In genomic region chr6:91303326-91303725, GRCh38 we compare ENCODE assay signal across 32 cellular contexts.
"Had no signal": no experiment of that assay in that cellular context is flagged by ENCODE, and none has a peak within 500 bp of the region (broad histone marks: within the 10 kb centered on the region; RNA-seq: fewer than 3 reads in every experiment).

No MANE protein-coding gene starts in this region.

- H3K27me3 ChIP-seq: adrenal gland, body of pancreas, brain microvascular endothelial cell, breast epithelium had no signal

- H3K9me3 ChIP-seq: adrenal gland, body of pancreas, breast epithelium had no signal

- H3K27ac ChIP-seq: adrenal gland, body of pancreas, brain microvascular endothelial cell, breast epithelium, WERI-Rb-1 had no signal

- H3K4me3 ChIP-seq: adrenal gland, body of pancreas, breast epithelium had no signal

- H3K4me1 ChIP-seq: adrenal gland, body of pancreas, breast epithelium had no signal

- ATAC-seq: activated CD4-positive, CD25-positive, alpha-beta regulatory T cell treated with anti-CD3 and anti-CD28 coated beads, Interleukin-2, amount 50 U/mL, for 24 hours; activated CD8-positive, alpha-beta T cell treated with anti-CD3 and anti-CD28 coated beads for 36 hours; activated naive CD4-positive, alpha-beta T cell treated with anti-CD3 and anti-CD28 coated beads, Interleukin-2, amount 50 U/mL, for 72 hours; activated T-cell treated with anti-CD3 and anti-CD28 coated beads, Interleukin-2, amount 50 U/mL, for 4 hours; activated T-cell treated with anti-CD3 and anti-CD28 coated beads, Interleukin-2, amount 50 U/mL, for 72 hours; activated T-helper 17 cell treated with anti-CD3 and anti-CD28 coated beads, Interleukin-2, amount 50 U/mL, for 72 hours; body of pancreas; WTC11 had no signal

- H3K36me3 ChIP-seq: adrenal gland, brain microvascular endothelial cell, breast epithelium, WERI-Rb-1 had no signal

- DNase-seq: activated CD4-positive, alpha-beta memory T cell treated with anti-CD3 and anti-CD28 coated beads for 36 hours; activated CD4-positive, alpha-beta T cell treated with anti-CD3 and anti-CD28 coated beads for 4 hours; activated CD4-positive, alpha-beta T cell treated with anti-CD3 and anti-CD28 coated beads, Interleukin-2, amount 10 ng/mL, durations not matched to agents 24 days and 14 days; activated CD4-positive, alpha-beta T cell treated with anti-CD3 and anti-CD28 coated beads, Interleukin-2, amount 50 U/mL, for 1 hour; activated CD4-positive, alpha-beta T cell treated with anti-CD3 and anti-CD28 coated beads, Interleukin-2, amount 50 U/mL, for 4 hours; activated CD4-positive, CD25-positive, alpha-beta regulatory T cell; activated CD8-positive, alpha-beta memory T cell treated with anti-CD3 and anti-CD28 coated beads, Interleukin-2, amount 50 U/mL, for 4 hours; activated CD8-positive, alpha-beta T cell treated with anti-CD3 and anti-CD28 coated beads for 36 hours; activated effector memory CD4-positive, alpha-beta T cell treated with anti-CD3 and anti-CD28 coated beads, Interleukin-2, amount 50 U/mL, for 16 hours; activated gamma-delta T cell treated with Interleukin-2 at 50 U/mL for 16 hours; activated naive CD4-positive, alpha-beta T cell; activated naive CD4-positive, alpha-beta T cell treated with anti-CD3 and anti-CD28 coated beads for 36 hours; activated naive CD4-positive, alpha-beta T cell treated with anti-CD3 and anti-CD28 coated beads, Interleukin-2, amount 50 U/mL, for 16 hours; activated naive CD8-positive, alpha-beta T cell treated with anti-CD3 and anti-CD28 coated beads for 36 hours; activated T-cell treated with anti-CD3 and anti-CD28 coated beads for 4 hours; activated T-cell treated with anti-CD3 and anti-CD28 coated beads, Interleukin-2, amount 50 U/mL, for 1 hour; activated T-cell treated with anti-CD3 and anti-CD28 coated beads, Interleukin-2, amount 50 U/mL, for 4 hours; activated T-cell treated with anti-CD3 and anti-CD28 coated beads, Interleukin-2, amount 50 U/mL, for 72 hours; adrenal gland; amniotic stem cell; body of pancreas; brain microvascular endothelial cell; central memory CD4-positive, alpha-beta T cell; SW 1271; T-helper 2 cell; T-helper 9 cell; WERI-Rb-1 had no signal
